ENCODE assay signal across 8 cellular contexts in genomic region chr1:18948048-18948912, GRCh38. TPM values are rescaled to one million over a fixed set of nuclear protein-coding genes. Genes with fewer than 3 reads are reported as not detected.
DNase-seq lines count a peak whose midpoint lies in the region; ATAC-seq and TF ChIP-seq lines count a peak whose summit lies in the region.

No MANE protein-coding gene starts in this region.

- H3K9me3 ChIP-seq in sigmoid colon, result no peaks in the 10 kb centered on the region

- intact Hi-C loops in activated B cell treated with CpG ODN at 0.5 μM for 24 hours (cut with micrococcal nuclease) (no loop called here), sigmoid colon (cut with DNase I) (loop anchor here (2.0 kb wide), 1 partner anchor 25 kb away; no protein-coding TSS in a partner anchor)

- no peaks in the 10 kb centered on the region for H3K36me3 ChIP-seq in sigmoid colon

- TF ChIP-seq EP300 in sigmoid colon (IDR thresholded peaks at IDR 0.05), result peak in 2 of 4 donors; percentile 51 to 54

- no peaks in the 10 kb centered on the region for H3K9me3 Mint-ChIP-seq in activated B cell treated with CpG ODN at 0.5 μM for 24 hours

- H3K27me3 ChIP-seq in sigmoid colon, result no peaks in the 10 kb centered on the region

- H3K4me1 Mint-ChIP-seq in activated B cell treated with CpG ODN at 0.5 μM for 24 hours, result peaks cover 91% of the 10 kb centered on the region

- TF ChIP-seq CTCF in activated B cell treated with CpG ODN at 0.5 μM for 24 hours (IDR thresholded peaks at IDR 0.05) (no peak), sigmoid colon (IDR thresholded peaks at IDR 0.05) (no peak)

- H3K4me1 ChIP-seq in sigmoid colon, result peaks cover 0 to 99% (median 92%) of the 10 kb centered on the region in 4 donors

- no peaks in the 10 kb centered on the region for H3K27me3 Mint-ChIP-seq in activated B cell treated with CpG ODN at 0.5 μM for 24 hours

- H3K27ac ChIP-seq in sigmoid colon, result peak overlapping the region; percentile 92 to 95 (median 94)

- H3K4me3 Mint-ChIP-seq in activated B cell treated with CpG ODN at 0.5 μM for 24 hours, result peak overlapping the region; percentile 56

- ATAC-seq in activated B cell treated with CpG ODN at 0.5 μM for 24 hours (ENCODE audit: low read depth), result peak; percentile 16
- ATAC-seq in HG02970 (IDR thresholded peaks at IDR 0.05; ENCODE audit: low FRiP score, unreplicated experiment), result no peak
- no peak for ATAC-seq in GM21717 (IDR thresholded peaks at IDR 0.05; ENCODE audit: unreplicated experiment)

- WGBS in sigmoid colon, 2 donors, result 53 to 58% methylated on average over 15 of the region's 15 CpGs

- TF ChIP-seq POLR2A in sigmoid colon (IDR thresholded peaks at IDR 0.05), result no peak

- no peak overlapping the region for H3K4me3 ChIP-seq in sigmoid colon

- POLR2A ChIA-PET in activated B cell treated with CpG ODN at 0.5 μM for 24 hours (lab: Charles Lee), result interaction anchor here (5.1 kb wide), 1 partner anchor 21 kb away, joined by 89 read pairs; no protein-coding TSS in a partner anchor

- H3K36me3 Mint-ChIP-seq in activated B cell treated with CpG ODN at 0.5 μM for 24 hours (ENCODE audit: low read depth), result peaks cover 3% of the 10 kb centered on the region

- CTCF ChIA-PET in activated B cell treated with CpG ODN at 0.5 μM for 24 hours (lab: Charles Lee), result interaction anchor here (1.1 to 12.1 kb wide), 2 partner anchors 21 to 39 kb away, joined by 3 to 190 read pairs; no protein-coding TSS in a partner anchor

- DNase-seq in ELR (ENCODE audit: low read depth), result peak; percentile 52
- DNase-seq in activated B cell treated with CpG ODN at 0.5 μM for 24 hours, result no peak
- DNase-seq in effector CD4-positive, alpha-beta T cell, result peak; percentile 40
- peak; percentile 85 for DNase-seq in sigmoid colon
- DNase-seq in NCI-H748 (lab: John Stamatoyannopoulos, UW; ENCODE audit: unreplicated experiment), result no peak
- no peak for DNase-seq in OCI-M2 (lab: John Stamatoyannopoulos, UW; ENCODE audit: unreplicated experiment)

- H3K27ac Mint-ChIP-seq in activated B cell treated with CpG ODN at 0.5 μM for 24 hours, result peak overlapping the region; percentile 98

RNA-seq across cellular contexts. Expression of gene IFFO2, which starts 8.2 kb away (rescaled TPM):
- 13.0 and 13.6 TPM in 2 replicates for total RNA-seq in activated B cell treated with CpG ODN at 0.5 μM for 24 hours
- 10 to 100 TPM in 2 of 4 donors, 1 to 10 TPM in 2; 7.5 to 35.0 (median 13.8) TPM for total RNA-seq in sigmoid colon
- polyA plus RNA-seq in sigmoid colon, result 1 to 10 TPM; 1.2 to 8.6 (median 7.2) TPM

RNA-seq across cellular contexts. Expression of gene ALDH4A1, which starts 45.9 kb away (rescaled TPM):
- total RNA-seq in activated B cell treated with CpG ODN at 0.5 μM for 24 hours, result 6.5 and 7.1 TPM in 2 replicates
- 10 to 100 TPM in 1 of 4 donors, 1 to 10 TPM in 3; 6.7 to 12.8 (median 8.4) TPM for total RNA-seq in sigmoid colon
- polyA plus RNA-seq in sigmoid colon, result 10 to 100 TPM in 1 of 3 donors, 1 to 10 TPM in 2; 2.4 to 11.0 (median 3.7) TPM

Comparison
In these comparisons a context has a peak if more than half of its experiments do, and no peak if none do; other contexts are left out.
1. DNase-seq: peak in ELR (single experiment), effector CD4-positive, alpha-beta T cell (single experiment) and sigmoid colon (single experiment); none in activated B cell treated with CpG ODN at 0.5 μM for 24 hours (single experiment), NCI-H748 (single experiment) and OCI-M2 (single experiment).